ENCODE assay signal across 7 cellular contexts in the genomic region with DNA sequence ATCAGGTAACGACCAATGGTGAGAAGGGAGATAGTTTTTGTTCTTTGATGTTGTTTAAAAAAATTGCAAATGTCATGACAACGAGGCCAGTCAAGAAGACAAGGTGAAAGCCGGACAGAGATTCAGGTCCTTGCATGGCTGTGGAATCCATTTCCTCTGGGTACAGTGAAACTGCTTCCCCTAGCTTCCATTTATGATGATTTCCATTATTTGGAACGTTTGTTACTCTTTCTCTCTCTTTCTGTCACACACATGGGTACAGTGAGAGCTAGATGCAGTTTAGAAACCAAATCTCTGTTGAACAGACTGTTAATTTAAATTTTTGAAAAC. TPM values are rescaled to one million over a fixed set of nuclear protein-coding genes. Genes with fewer than 3 reads are reported as not detected.
DNase-seq lines count a peak whose midpoint lies in the region; ATAC-seq, FAIRE-seq and TF ChIP-seq lines count a peak whose summit lies in the region.

No MANE protein-coding gene starts in this region.

- TF ChIP-seq EP300 in stomach (IDR thresholded peaks at IDR 0.05), result no peak

- peak overlapping the region; percentile 5 to 49 for H3K9ac ChIP-seq in kidney (ENCODE audit: low read length in 2 of 2)

- FAIRE-seq in kidney (lab: Jason Lieb, UNC), result no peak

- H3K27me3 ChIP-seq in WERI-Rb-1 (ENCODE audit: insufficient read depth, low read depth, severe bottlenecking) (no peaks in the 10 kb centered on the region), stomach (no peaks in the 10 kb centered on the region)

- no peak for TF ChIP-seq POLR2A in stomach (IDR thresholded peaks at IDR 0.05)

- DNase-seq in HFF-Myc (ENCODE audit: extremely low read depth, low read depth) (no peak), WERI-Rb-1 (no peak), kidney (no peak), stomach (no peak), ACHN (no peak), RKO (ENCODE audit: low spot score) (no peak)

- H3K27ac ChIP-seq in WERI-Rb-1 (peak overlapping the region; percentile 95), kidney (ENCODE audit: low read depth in 2 of 2, low read length in 2 of 2) (peak overlapping the region; percentile 92 to 95), stomach (peak overlapping the region; percentile 77 to 89 (median 81))

- H3K36me3 ChIP-seq in WERI-Rb-1, result no peaks in the 10 kb centered on the region
- no peaks in the 10 kb centered on the region for H3K36me3 ChIP-seq in kidney (ENCODE audit: control insufficient read depth in 1 of 2, insufficient read depth in 2 of 2, low read length in 2 of 2)
- H3K36me3 ChIP-seq in stomach, result no peaks in the 10 kb centered on the region

- H3K4me3 ChIP-seq in HFF-Myc (replicated peaks; ENCODE audit: low read depth, low read length) (peak overlapping the region; percentile 38), WERI-Rb-1 (ENCODE audit: low read depth, low read length) (peak overlapping the region; percentile 60), kidney (ENCODE audit: low read length in 2 of 2) (peak overlapping the region; percentile 68 to 76), stomach (peak overlapping the region; percentile 29 to 42 (median 38))

- H3K4me1 ChIP-seq in kidney (ENCODE audit: control insufficient read depth in 1 of 2, insufficient read depth in 1 of 2, low read depth in 1 of 2, low read length in 2 of 2) (peaks cover 15 to 18% of the 10 kb centered on the region in 2 donors), stomach (peaks cover 21 to 49% (median 36%) of the 10 kb centered on the region in 4 donors)

- in situ Hi-C loops in ACHN (cut with HindIII; ENCODE audit: low pct_ligation_motif_present, low pct_unique_long_range_greater_than_20kb, low sequenced_read_pairs), result no loop called here

- ATAC-seq in HG02885 (IDR thresholded peaks at IDR 0.05; ENCODE audit: poor library complexity, unreplicated experiment), result no peak

- 5 to 13% (median 12%) methylated on average over 4 of the region's 4 CpGs for WGBS in stomach, 5 donors

- H3K9me3 ChIP-seq in WERI-Rb-1 (ENCODE audit: severe bottlenecking), result no peaks in the 10 kb centered on the region
- H3K9me3 ChIP-seq in kidney (ENCODE audit: control insufficient read depth in 1 of 2, low read length in 2 of 2), result no peaks in the 10 kb centered on the region
- H3K9me3 ChIP-seq in stomach, result no peaks in the 10 kb centered on the region

- TF ChIP-seq CTCF in HFF-Myc (IDR thresholded peaks at IDR 0.05; ENCODE audit: low read depth, low read length, missing control alignments) (no peak), WERI-Rb-1 (IDR thresholded peaks at IDR 0.05; ENCODE audit: low read depth, low read length) (no peak), kidney (IDR thresholded peaks at IDR 0.05; ENCODE audit: borderline replicate concordance, extremely low read depth, insufficient read depth) (no peak), stomach (IDR thresholded peaks at IDR 0.05) (no peak)

- intact Hi-C loops in kidney (cut with DNase I) (no loop called here), stomach (cut with DNase I; ENCODE audit: low total_unique reads) (no loop called here)

RNA-seq across cellular contexts. Expression of a gene that starts 23.6 kb away (rescaled TPM):
- total RNA-seq in kidney, result 229 TPM
- polyA plus RNA-seq in kidney (ENCODE audit: insufficient read depth, low read depth, low replicate concordance), result 298 TPM
- total RNA-seq in stomach, result 100 to 1,000 TPM in 3 of 5 donors, 10 to 100 TPM in 2; 19.3 to 509 (median 119) TPM
- polyA plus RNA-seq in stomach, result 10 to 100 TPM; 24.6 to 82.9 (median 73.9) TPM

RNA-seq across cellular contexts. Expression of a gene that starts 57.4 kb away (rescaled TPM):
- 17.0 TPM for total RNA-seq in kidney
- polyA plus RNA-seq in kidney (ENCODE audit: insufficient read depth, low read depth, low replicate concordance), result 7.2 TPM
- 10 to 100 TPM in 3 of 5 donors, 1 to 10 TPM in 2; 3.1 to 31.5 (median 13.8) TPM for total RNA-seq in stomach
- 1 to 10 TPM; 5.7 to 8.1 (median 6.2) TPM for polyA plus RNA-seq in stomach
